In genomic region chr1:109426278-109427170, GRCh38 we compare ENCODE assay signal across 1 cellular context.
TF ChIP-seq lines count a peak whose summit lies in the region.

PSMA5 (minus strand) TSS chr1:109426448; CDS start chr1:109426330, 118 bp downstream.

TF ChIP-seq in HepG2, 621 proteins besides CTCF, POLR2A, EP300 and RAD21 (continued from another document and continues in another):
- TF ChIP-seq KLF6 (CRISPR knock-in tag; IDR thresholded peaks at IDR 0.05) (no peak; the same call in 1 of the 2 replicates), PAXIP1 (CRISPR knock-in tag; conservative IDR thresholded peaks at IDR 0.05) (peak; percentile 58), NR2C2 (CRISPR knock-in tag; IDR thresholded peaks at IDR 0.05; ENCODE audit: borderline replicate concordance) (peak; percentile 98), ZMYM4 (CRISPR knock-in tag; IDR thresholded peaks at IDR 0.05) (peak; percentile 82), ZNF264 (CRISPR knock-in tag; IDR thresholded peaks at IDR 0.05) (no peak; the same call in 1 of the 2 replicates), ZNF446 (CRISPR knock-in tag; IDR thresholded peaks at IDR 0.05) (no peak), ZNF232 (CRISPR knock-in tag; IDR thresholded peaks at IDR 0.05; ENCODE audit: borderline replicate concordance) (0 out of 2 replicates have a peak, but pooled peaks have one; percentile 58), BHLHE40 (IDR thresholded peaks at IDR 0.05; ENCODE audit: low read length) (peak; percentile 53), TFAP4 (IDR thresholded peaks at IDR 0.05; ENCODE audit: borderline replicate concordance, low read depth) (peak; percentile 64; the same call in 1 of the 2 replicates), PAF1 (CRISPR knock-in tag; IDR thresholded peaks at IDR 0.05) (no peak), ELF3 (CRISPR knock-in tag; IDR thresholded peaks at IDR 0.05) (peak; percentile 55), ZNF768 (CRISPR knock-in tag; IDR thresholded peaks at IDR 0.05) (0 out of 2 replicates have a peak, but pooled peaks have one; percentile 13), ZNF18 (CRISPR knock-in tag; IDR thresholded peaks at IDR 0.05; ENCODE audit: insufficient replicate concordance) (peak; percentile 63), SMC3 (IDR thresholded peaks at IDR 0.05; ENCODE audit: low read length) (0 out of 2 replicates have a peak, but pooled peaks have one; percentile 6), ZBTB37 (CRISPR knock-in tag; IDR thresholded peaks at IDR 0.05) (no peak; the same call in 1 of the 2 replicates), SP1 (IDR thresholded peaks at IDR 0.05) (no peak), SP1 (CRISPR knock-in tag; IDR thresholded peaks at IDR 0.05) (no peak; the same call in 1 of the 2 replicates), NR2F1 (CRISPR knock-in tag; IDR thresholded peaks at IDR 0.05) (no peak), ZNF790 (CRISPR knock-in tag; IDR thresholded peaks at IDR 0.05; ENCODE audit: borderline replicate concordance) (no peak), AHR (CRISPR knock-in tag; IDR thresholded peaks at IDR 0.05) (0 out of 2 replicates have a peak, but pooled peaks have one; percentile 14), TEAD3 (CRISPR knock-in tag; optimal IDR thresholded peaks at IDR 0.05; ENCODE audit: borderline replicate concordance) (no peak), ZSCAN31 (CRISPR knock-in tag; IDR thresholded peaks at IDR 0.05; ENCODE audit: low read depth) (peak; percentile 89), HDAC2 (CRISPR knock-in tag; IDR thresholded peaks at IDR 0.05) (peak; percentile 61; the same call in 1 of the 2 replicates), FOXK2 (IDR thresholded peaks at IDR 0.05) (no peak), ZNF7 (CRISPR knock-in tag; IDR thresholded peaks at IDR 0.05) (no peak), STAT5B (CRISPR knock-in tag; IDR thresholded peaks at IDR 0.05) (0 out of 2 replicates have a peak, but pooled peaks have one; percentile 38), UBTF (CRISPR knock-in tag; IDR thresholded peaks at IDR 0.05) (peak; percentile 94), CHD4 (IDR thresholded peaks at IDR 0.05; ENCODE audit: borderline replicate concordance, low read length) (no peak), ZNF598 (CRISPR knock-in tag; IDR thresholded peaks at IDR 0.05; ENCODE audit: borderline replicate concordance) (no peak), ZFX (CRISPR knock-in tag; IDR thresholded peaks at IDR 0.05; ENCODE audit: low read depth) (peak; percentile 94), DR1 (CRISPR knock-in tag; IDR thresholded peaks at IDR 0.05) (peak; percentile 82), ZFP62 (CRISPR knock-in tag; IDR thresholded peaks at IDR 0.05) (no peak), ZFP36L1 (CRISPR knock-in tag; IDR thresholded peaks at IDR 0.05) (no peak; the same call in 1 of the 2 replicates), FIP1L1 (IDR thresholded peaks at IDR 0.05; ENCODE audit: borderline replicate concordance, insufficient read depth, low read depth, low read length) (no peak), GMEB1 (CRISPR knock-in tag; IDR thresholded peaks at IDR 0.05; ENCODE audit: borderline replicate concordance) (peak; percentile 69)
- TF ChIP-seq, protein P1, sequence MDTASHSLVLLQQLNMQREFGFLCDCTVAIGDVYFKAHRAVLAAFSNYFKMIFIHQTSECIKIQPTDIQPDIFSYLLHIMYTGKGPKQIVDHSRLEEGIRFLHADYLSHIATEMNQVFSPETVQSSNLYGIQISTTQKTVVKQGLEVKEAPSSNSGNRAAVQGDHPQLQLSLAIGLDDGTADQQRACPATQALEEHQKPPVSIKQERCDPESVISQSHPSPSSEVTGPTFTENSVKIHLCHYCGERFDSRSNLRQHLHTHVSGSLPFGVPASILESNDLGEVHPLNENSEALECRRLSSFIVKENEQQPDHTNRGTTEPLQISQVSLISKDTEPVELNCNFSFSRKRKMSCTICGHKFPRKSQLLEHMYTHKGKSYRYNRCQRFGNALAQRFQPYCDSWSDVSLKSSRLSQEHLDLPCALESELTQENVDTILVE (CRISPR knock-in tag; IDR thresholded peaks at IDR 0.05) = 0 out of 2 replicates have a peak, but pooled peaks have one; percentile 24
- TF ChIP-seq, protein P2, sequence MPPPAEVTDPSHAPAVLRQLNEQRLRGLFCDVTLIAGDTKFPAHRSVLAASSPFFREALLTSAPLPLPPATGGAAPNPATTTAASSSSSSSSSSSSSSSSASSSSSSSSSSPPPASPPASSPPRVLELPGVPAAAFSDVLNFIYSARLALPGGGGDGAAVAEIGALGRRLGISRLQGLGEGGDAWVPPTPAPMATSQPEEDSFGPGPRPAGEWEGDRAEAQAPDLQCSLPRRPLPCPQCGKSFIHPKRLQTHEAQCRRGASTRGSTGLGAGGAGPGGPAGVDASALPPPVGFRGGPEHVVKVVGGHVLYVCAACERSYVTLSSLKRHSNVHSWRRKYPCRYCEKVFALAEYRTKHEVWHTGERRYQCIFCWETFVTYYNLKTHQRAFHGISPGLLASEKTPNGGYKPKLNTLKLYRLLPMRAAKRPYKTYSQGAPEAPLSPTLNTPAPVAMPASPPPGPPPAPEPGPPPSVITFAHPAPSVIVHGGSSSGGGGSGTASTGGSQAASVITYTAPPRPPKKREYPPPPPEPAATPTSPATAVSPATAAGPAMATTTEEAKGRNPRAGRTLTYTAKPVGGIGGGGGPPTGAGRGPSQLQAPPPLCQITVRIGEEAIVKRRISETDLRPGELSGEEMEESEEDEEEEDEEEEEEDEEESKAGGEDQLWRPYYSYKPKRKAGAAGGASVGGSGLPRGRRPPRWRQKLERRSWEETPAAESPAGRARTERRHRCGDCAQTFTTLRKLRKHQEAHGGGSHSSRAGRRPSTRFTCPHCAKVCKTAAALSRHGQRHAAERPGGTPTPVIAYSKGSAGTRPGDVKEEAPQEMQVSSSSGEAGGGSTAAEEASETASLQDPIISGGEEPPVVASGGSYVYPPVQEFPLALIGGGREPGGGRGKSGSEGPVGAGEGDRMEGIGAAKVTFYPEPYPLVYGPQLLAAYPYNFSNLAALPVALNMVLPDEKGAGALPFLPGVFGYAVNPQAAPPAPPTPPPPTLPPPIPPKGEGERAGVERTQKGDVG (CRISPR knock-in tag; IDR thresholded peaks at IDR 0.05; ENCODE audit: borderline replicate concordance) = peak; percentile 27; the same call in 1 of the 2 replicates
- TF ChIP-seq, protein P3, sequence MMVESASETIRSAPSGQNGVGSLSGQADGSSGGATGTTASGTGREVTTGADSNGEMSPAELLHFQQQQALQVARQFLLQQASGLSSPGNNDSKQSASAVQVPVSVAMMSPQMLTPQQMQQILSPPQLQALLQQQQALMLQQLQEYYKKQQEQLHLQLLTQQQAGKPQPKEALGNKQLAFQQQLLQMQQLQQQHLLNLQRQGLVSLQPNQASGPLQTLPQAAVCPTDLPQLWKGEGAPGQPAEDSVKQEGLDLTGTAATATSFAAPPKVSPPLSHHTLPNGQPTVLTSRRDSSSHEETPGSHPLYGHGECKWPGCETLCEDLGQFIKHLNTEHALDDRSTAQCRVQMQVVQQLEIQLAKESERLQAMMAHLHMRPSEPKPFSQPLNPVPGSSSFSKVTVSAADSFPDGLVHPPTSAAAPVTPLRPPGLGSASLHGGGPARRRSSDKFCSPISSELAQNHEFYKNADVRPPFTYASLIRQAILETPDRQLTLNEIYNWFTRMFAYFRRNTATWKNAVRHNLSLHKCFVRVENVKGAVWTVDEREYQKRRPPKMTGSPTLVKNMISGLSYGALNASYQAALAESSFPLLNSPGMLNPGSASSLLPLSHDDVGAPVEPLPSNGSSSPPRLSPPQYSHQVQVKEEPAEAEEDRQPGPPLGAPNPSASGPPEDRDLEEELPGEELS (CRISPR knock-in tag; IDR thresholded peaks at IDR 0.05) = no peak
- TF ChIP-seq, protein P4, sequence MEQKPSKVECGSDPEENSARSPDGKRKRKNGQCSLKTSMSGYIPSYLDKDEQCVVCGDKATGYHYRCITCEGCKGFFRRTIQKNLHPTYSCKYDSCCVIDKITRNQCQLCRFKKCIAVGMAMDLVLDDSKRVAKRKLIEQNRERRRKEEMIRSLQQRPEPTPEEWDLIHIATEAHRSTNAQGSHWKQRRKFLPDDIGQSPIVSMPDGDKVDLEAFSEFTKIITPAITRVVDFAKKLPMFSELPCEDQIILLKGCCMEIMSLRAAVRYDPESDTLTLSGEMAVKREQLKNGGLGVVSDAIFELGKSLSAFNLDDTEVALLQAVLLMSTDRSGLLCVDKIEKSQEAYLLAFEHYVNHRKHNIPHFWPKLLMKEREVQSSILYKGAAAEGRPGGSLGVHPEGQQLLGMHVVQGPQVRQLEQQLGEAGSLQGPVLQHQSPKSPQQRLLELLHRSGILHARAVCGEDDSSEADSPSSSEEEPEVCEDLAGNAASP (CRISPR knock-in tag; IDR thresholded peaks at IDR 0.05; ENCODE audit: borderline replicate concordance) = no peak
